8 cellular contexts compared by ENCODE assay signal in the genomic region with DNA sequence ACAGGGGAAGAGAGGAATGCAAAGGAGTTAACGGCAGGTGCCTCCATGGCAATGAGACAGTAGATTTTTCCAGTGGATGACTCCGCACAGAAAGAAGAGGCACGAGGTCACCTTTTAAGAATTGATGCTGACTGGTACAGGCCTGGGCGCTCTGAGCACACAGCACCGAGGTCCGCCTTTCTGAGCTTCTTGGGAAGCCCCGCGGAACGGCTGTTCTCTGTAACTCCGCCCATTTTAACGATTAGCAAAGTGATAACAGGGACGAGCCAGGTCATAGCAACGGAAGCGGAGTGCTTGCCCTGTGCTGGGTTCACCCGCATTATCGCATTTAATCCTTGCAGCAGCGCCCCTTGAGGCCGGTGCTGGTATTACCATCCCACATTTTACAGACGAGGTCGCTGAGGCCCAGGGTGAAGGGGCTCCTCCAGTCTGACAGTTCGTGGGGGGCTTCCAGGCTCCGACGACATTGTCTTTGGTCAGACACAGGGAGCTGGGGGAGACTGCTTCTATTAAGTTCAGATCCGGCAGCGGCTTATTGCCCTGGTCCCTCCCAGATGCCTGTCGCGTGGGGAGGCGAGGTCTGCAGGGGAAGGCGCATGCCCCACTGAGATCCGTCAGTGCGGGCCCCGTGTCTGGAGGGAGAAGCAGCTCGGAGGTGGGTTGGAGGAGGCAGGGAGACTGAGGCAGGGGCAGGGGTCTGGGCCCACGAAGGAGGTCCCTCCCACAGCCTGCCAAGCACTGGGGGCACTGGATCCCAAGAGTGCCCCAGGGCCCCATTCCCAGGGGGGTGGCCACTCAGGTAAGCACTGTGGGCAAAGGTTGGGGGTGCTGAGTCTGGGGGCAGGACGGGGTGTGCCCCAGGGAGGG. TPM values are rescaled to one million over a fixed set of nuclear protein-coding genes. Genes with fewer than 3 reads are reported as not detected.
DNase-seq lines count a peak whose midpoint lies in the region; ATAC-seq and TF ChIP-seq lines count a peak whose summit lies in the region.

No MANE protein-coding gene starts in this region.

- H3K79me2 ChIP-seq in KMS-11 (ENCODE audit: insufficient read depth, low read depth), result no peaks in the 10 kb centered on the region

- DNase-seq in SK-N-MC (ENCODE audit: low read depth, low spot score), result no peak
- peak; percentile 88 for DNase-seq in activated naive CD4-positive, alpha-beta T cell treated with anti-CD3 and anti-CD28 coated beads for 36 hours
- peak; percentile 46 to 78 for DNase-seq in cardiac muscle cell (ENCODE audit: low read depth in 1 of 2, low spot score in 1 of 2)
- DNase-seq in posterior cingulate gyrus, result peak; percentile 34 to 95 (median 76)
- peak; percentile 84 for DNase-seq in type B pancreatic cell (ENCODE audit: extremely low spot score, unreplicated experiment)

- peak; percentile 89 for TF ChIP-seq CTCF in GM12872 (IDR thresholded peaks at IDR 0.05; ENCODE audit: insufficient read depth, low read depth, low read length)
- peak; percentile 96 for TF ChIP-seq CTCF in KMS-11 (conservative IDR thresholded peaks at IDR 0.05; ENCODE audit: low read depth, low read length)
- TF ChIP-seq CTCF in cardiac muscle cell (IDR thresholded peaks at IDR 0.05; ENCODE audit: low read depth, low read length), result peak; percentile 88
- TF ChIP-seq CTCF in type B pancreatic cell (conservative IDR thresholded peaks at IDR 0.05), result peak; percentile 93

- H3K27me3 ChIP-seq in KMS-11 (ENCODE audit: insufficient read depth, low read depth) (no peaks in the 10 kb centered on the region), cardiac muscle cell (no peaks in the 10 kb centered on the region)

- H3K4me2 ChIP-seq in KMS-11, result no peak overlapping the region

- H2AFZ ChIP-seq in KMS-11 (ENCODE audit: low read depth), result peak overlapping the region; percentile 48; the same call in 1 of the 2 replicates

- H3K27me3 Mint-ChIP-seq in activated naive CD4-positive, alpha-beta T cell treated with anti-CD3 and anti-CD28 coated beads for 36 hours (ENCODE audit: low read depth), result no peaks in the 10 kb centered on the region
- no peaks in the 10 kb centered on the region for H3K27me3 Mint-ChIP-seq in type B pancreatic cell

- H3K4me1 Mint-ChIP-seq in activated naive CD4-positive, alpha-beta T cell treated with anti-CD3 and anti-CD28 coated beads for 36 hours (ENCODE audit: low read depth), result peaks cover 30% of the 10 kb centered on the region
- H3K4me1 Mint-ChIP-seq in type B pancreatic cell (ENCODE audit: unreplicated experiment), result peaks cover 15% of the 10 kb centered on the region

- intact Hi-C loops in activated naive CD4-positive, alpha-beta T cell treated with anti-CD3 and anti-CD28 coated beads for 36 hours (cut with micrococcal nuclease), result loop anchor here (2.0 kb wide), 1 partner anchor 100 kb away; no protein-coding TSS in a partner anchor
- intact Hi-C loops in posterior cingulate gyrus (cut with DNase I), result no loop called here

- H3K27ac ChIP-seq in KMS-11 (no peak overlapping the region), SK-N-MC (no peak overlapping the region), cardiac muscle cell (no peak overlapping the region)

- CTCF ChIA-PET in activated naive CD4-positive, alpha-beta T cell treated with anti-CD3 and anti-CD28 coated beads for 36 hours (lab: Charles Lee), result interaction anchor here (0.6 to 4.7 kb wide), 11 partner anchors 9 to 135 kb away, joined by 3 to 41 read pairs (median 3); no protein-coding TSS in a partner anchor

- H3K9me3 Mint-ChIP-seq in activated naive CD4-positive, alpha-beta T cell treated with anti-CD3 and anti-CD28 coated beads for 36 hours, result no peaks in the 10 kb centered on the region
- no peaks in the 10 kb centered on the region for H3K9me3 Mint-ChIP-seq in type B pancreatic cell

- H3K4me1 ChIP-seq in KMS-11 (ENCODE audit: low read depth, poor library complexity, severe bottlenecking) (peaks cover 28% of the 10 kb centered on the region), cardiac muscle cell (ENCODE audit: low read depth) (no peaks in the 10 kb centered on the region)

- H3K9me3 ChIP-seq in SK-N-MC (ENCODE audit: low read depth, low read length) (no peaks in the 10 kb centered on the region), cardiac muscle cell (ENCODE audit: low read depth) (no peaks in the 10 kb centered on the region)

- no peak overlapping the region for H3K27ac Mint-ChIP-seq in activated naive CD4-positive, alpha-beta T cell treated with anti-CD3 and anti-CD28 coated beads for 36 hours
- peak overlapping the region; percentile 67 for H3K27ac Mint-ChIP-seq in type B pancreatic cell

- H3K36me3 ChIP-seq in KMS-11 (ENCODE audit: insufficient read depth) (no peaks in the 10 kb centered on the region), SK-N-MC (ENCODE audit: insufficient read depth, low read length) (no peaks in the 10 kb centered on the region), cardiac muscle cell (no peaks in the 10 kb centered on the region)

- H3K4me3 ChIP-seq in KMS-11 (IDR thresholded peaks at IDR 0.05; ENCODE audit: insufficient read depth, low read depth, low read length) (no peak overlapping the region), SK-N-MC (peak overlapping the region; percentile 1; the same call in 1 of the 2 replicates), cardiac muscle cell (no peak overlapping the region)

- no peak overlapping the region for H3K9ac ChIP-seq in KMS-11
- no peak overlapping the region for H3K9ac ChIP-seq in SK-N-MC (ENCODE audit: insufficient read length)

- H3K4me3 Mint-ChIP-seq in activated naive CD4-positive, alpha-beta T cell treated with anti-CD3 and anti-CD28 coated beads for 36 hours, result peak overlapping the region; percentile 20
- H3K4me3 Mint-ChIP-seq in type B pancreatic cell, result peak overlapping the region; percentile 67

- H4K20me1 ChIP-seq in KMS-11 (ENCODE audit: insufficient read depth), result no peaks in the 10 kb centered on the region

- no peak for ATAC-seq in HG03342 (IDR thresholded peaks at IDR 0.05; ENCODE audit: unreplicated experiment)

- no peaks in the 10 kb centered on the region for H3K36me3 Mint-ChIP-seq in activated naive CD4-positive, alpha-beta T cell treated with anti-CD3 and anti-CD28 coated beads for 36 hours (ENCODE audit: low read depth)
- H3K36me3 Mint-ChIP-seq in type B pancreatic cell, result no peaks in the 10 kb centered on the region

RNA-seq across cellular contexts. Expression of gene HMCN2, which starts 22.3 kb away (rescaled TPM):
- total RNA-seq in activated naive CD4-positive, alpha-beta T cell treated with anti-CD3 and anti-CD28 coated beads for 36 hours, result not detected
- 0.18 and 0.36 TPM in 2 replicates for total RNA-seq in cardiac muscle cell
- polyA plus RNA-seq in cardiac muscle cell, result 0.27 and 0.45 TPM in 2 replicates
- 0.12 and 0.86 TPM in 2 replicates for total RNA-seq in type B pancreatic cell (ENCODE audit: low replicate concordance)
